Comparison of ENCODE assay signal across 8 cellular contexts in genomic region chr1:30940541-30940940, GRCh38.
"Had no signal": no experiment of that assay in that cellular context is flagged by ENCODE, and none has a peak within 500 bp of the region (broad histone marks: within the 10 kb centered on the region; RNA-seq: fewer than 3 reads in every experiment).

No MANE protein-coding gene starts in this region.

- H3K4me3 Mint-ChIP-seq: HFFc6, IgD-negative memory B cell had no signal

- H3K27ac Mint-ChIP-seq: HFFc6, IgD-negative memory B cell had no signal

- H3K27ac ChIP-seq: HL-60 had no signal

- ATAC-seq: HCT116, HepG2 had no signal

- H3K4me1 ChIP-seq: HAP-1 had no signal

- H3K9me3 ChIP-seq: HAP-1 had no signal

- H3K27me3 Mint-ChIP-seq: IgD-negative memory B cell had no signal

- H3K4me3 ChIP-seq: HAP-1 had no signal

- H3K9me3 Mint-ChIP-seq: HFFc6, IgD-negative memory B cell had no signal

- DNase-seq: GOT3, H7, HFFc6 had no signal
